24 cellular contexts compared by ENCODE assay signal in genomic region chr1:93810316-93810715, GRCh38.
DNase-seq lines count a peak whose midpoint lies in the region; ATAC-seq and TF ChIP-seq lines count a peak whose summit lies in the region.
"Had no signal": no experiment of that assay in that cellular context is flagged by ENCODE, and none has a peak within 500 bp of the region (broad histone marks: within the 10 kb centered on the region; RNA-seq: fewer than 3 reads in every experiment).

No MANE protein-coding gene starts in this region.

- peaks cover 0 to 11% (median 0%) of the 10 kb centered on the region in 4 donors for H3K9me3 ChIP-seq in stomach
- H3K9me3 ChIP-seq: neutrophil, psoas muscle had no signal

- H2BK120ac ChIP-seq in mesendoderm (ENCODE audit: low read depth, low read length): no peak overlapping the region

- H3K27me3 ChIP-seq in mesendoderm (ENCODE audit: insufficient read depth, low read length, poor library complexity) (no peaks in the 10 kb centered on the region), stomach (no peaks in the 10 kb centered on the region)
- H3K27me3 ChIP-seq: neutrophil had no signal

- in situ Hi-C loops in GM13977 (cut with MboI; ENCODE audit: low pct_unique_long_range_greater_than_20kb, low sequenced_read_pairs, unreplicated experiment): no loop called here
- in situ Hi-C loops in G401 (cut with HindIII; ENCODE audit: low sequenced_read_pairs): no loop called here

- TF ChIP-seq POLR2A in stomach (IDR thresholded peaks at IDR 0.05): no peak

- no peak overlapping the region for H3K9ac ChIP-seq in mesendoderm (ENCODE audit: low read length)

- H3K9me3 Mint-ChIP-seq in stimulated activated effector memory CD8-positive, alpha-beta T cell treated with anti-CD3 and anti-CD28 coated beads, Interleukin-12 subunit alpha, Interleukin-12 subunit beta, amount 100 ng/mL, for 72 hours: no peaks in the 10 kb centered on the region
- H3K9me3 Mint-ChIP-seq: activated naive CD4-positive, alpha-beta T cell treated with anti-CD3 and anti-CD28 coated beads, Interleukin-2, amount 10 ng/mL, durations not matched to agents 7 days and 5 days had no signal

- H3K4me3 ChIP-seq in AG10803 (ENCODE audit: low read length): no peak overlapping the region
- H3K4me3 ChIP-seq in mesendoderm (ENCODE audit: low read length): no peak overlapping the region
- H3K4me3 ChIP-seq in stomach: no peak overlapping the region
- H3K4me3 ChIP-seq: cardiac muscle cell, psoas muscle, skin epidermis had no signal

- H3K79me2 ChIP-seq in mesendoderm (ENCODE audit: control insufficient read depth, insufficient read depth, low read length): no peaks in the 10 kb centered on the region

- no peak overlapping the region for H4K8ac ChIP-seq in mesendoderm (ENCODE audit: low read depth, low read length)

- ATAC-seq in stimulated activated effector memory CD8-positive, alpha-beta T cell treated with anti-CD3 and anti-CD28 coated beads, Interleukin-12 subunit alpha, Interleukin-12 subunit beta, amount 100 ng/mL, for 72 hours: no peak
- ATAC-seq: activated CD8-positive, alpha-beta memory T cell treated with anti-CD3 and anti-CD28 coated beads, Interleukin-2, amount 10 ng/mL, durations not matched to agents 7 days and 5 days; HepG2 had no signal

- H3K18ac ChIP-seq in mesendoderm (ENCODE audit: low read length): peak overlapping the region; percentile 8

- H3K4ac ChIP-seq in mesendoderm (ENCODE audit: low read depth, low read length): no peak overlapping the region

- no peaks in the 10 kb centered on the region for H3K36me3 Mint-ChIP-seq in stimulated activated effector memory CD8-positive, alpha-beta T cell treated with anti-CD3 and anti-CD28 coated beads, Interleukin-12 subunit alpha, Interleukin-12 subunit beta, amount 100 ng/mL, for 72 hours
- H3K36me3 Mint-ChIP-seq: activated naive CD4-positive, alpha-beta T cell treated with anti-CD3 and anti-CD28 coated beads, Interleukin-2, amount 10 ng/mL, durations not matched to agents 7 days and 5 days had no signal

- H3K36me3 ChIP-seq in mesendoderm (ENCODE audit: control insufficient read depth, insufficient read depth, low read length) (no peaks in the 10 kb centered on the region), stomach (no peaks in the 10 kb centered on the region)
- H3K36me3 ChIP-seq: cardiac muscle cell, neutrophil had no signal

- TF ChIP-seq CTCF in AG10803 (conservative IDR thresholded peaks at IDR 0.05; ENCODE audit: low read length): no peak
- TF ChIP-seq CTCF in stomach (IDR thresholded peaks at IDR 0.05): no peak
- no peak for TF ChIP-seq CTCF in GM13977 (IDR thresholded peaks at IDR 0.05; ENCODE audit: extremely low read depth, insufficient read depth, missing control alignments)

- H3K4me3 Mint-ChIP-seq in stimulated activated effector memory CD8-positive, alpha-beta T cell treated with anti-CD3 and anti-CD28 coated beads, Interleukin-12 subunit alpha, Interleukin-12 subunit beta, amount 100 ng/mL, for 72 hours: no peak overlapping the region
- H3K4me3 Mint-ChIP-seq: activated CD8-positive, alpha-beta memory T cell treated with anti-CD3 and anti-CD28 coated beads, Interleukin-2, amount 10 ng/mL, durations not matched to agents 7 days and 5 days; activated naive CD4-positive, alpha-beta T cell treated with anti-CD3 and anti-CD28 coated beads, Interleukin-2, amount 10 ng/mL, durations not matched to agents 7 days and 5 days had no signal

- peaks cover 10% of the 10 kb centered on the region for H3K4me1 ChIP-seq in mesendoderm (ENCODE audit: control insufficient read depth, low read depth, low read length)
- H3K4me1 ChIP-seq in stomach: peaks cover 0 to 17% (median 5%) of the 10 kb centered on the region in 4 donors
- H3K4me1 ChIP-seq: psoas muscle had no signal

- no peak overlapping the region for H2BK15ac ChIP-seq in mesendoderm (replicated peaks; ENCODE audit: low read depth)

- no peak overlapping the region for H3K56ac ChIP-seq in mesendoderm (ENCODE audit: low read length)

- no peaks in the 10 kb centered on the region for H3K4me1 Mint-ChIP-seq in stimulated activated effector memory CD8-positive, alpha-beta T cell treated with anti-CD3 and anti-CD28 coated beads, Interleukin-12 subunit alpha, Interleukin-12 subunit beta, amount 100 ng/mL, for 72 hours
- H3K4me1 Mint-ChIP-seq: activated CD8-positive, alpha-beta memory T cell treated with anti-CD3 and anti-CD28 coated beads, Interleukin-2, amount 10 ng/mL, durations not matched to agents 7 days and 5 days; activated naive CD4-positive, alpha-beta T cell treated with anti-CD3 and anti-CD28 coated beads, Interleukin-2, amount 10 ng/mL, durations not matched to agents 7 days and 5 days had no signal

- intact Hi-C loops in stomach (cut with DNase I; ENCODE audit: low total_unique reads): loop anchor here (5.0 to 10.0 kb wide), 2 partner anchors 178 to 376 kb away; no protein-coding TSS in a partner anchor

- H2BK5ac ChIP-seq in mesendoderm (ENCODE audit: low read length): peak overlapping the region; percentile 1

- no peaks in the 10 kb centered on the region for H3K79me1 ChIP-seq in mesendoderm (ENCODE audit: low read length)

- TF ChIP-seq EP300 in stomach (IDR thresholded peaks at IDR 0.05): no peak

- WGBS in mesendoderm (ENCODE audit: extremely low coverage, insufficient coverage, low lambda C conversion rate): no CpG with 5 or more reads among the region's 3 CpGs
- WGBS in stomach, 5 donors: 80 to 88% (median 83%) methylated on average over 3 of the region's 3 CpGs

- H3K4me2 ChIP-seq in mesendoderm (ENCODE audit: low read length): no peak overlapping the region

- H3K23ac ChIP-seq in mesendoderm (ENCODE audit: low read length): no peak overlapping the region

- H4K5ac ChIP-seq in mesendoderm (ENCODE audit: low read length): no peak overlapping the region

- H2AK5ac ChIP-seq in mesendoderm (ENCODE audit: low read length): peak overlapping the region; percentile 17

- DNase-seq in AG10803 (ENCODE audit: low read depth) (peak; percentile 89), HT1080 (ENCODE audit: low read depth) (peak; percentile 60), amniotic epithelial cell (ENCODE audit: low read depth) (peak; percentile 35), mesendoderm (no peak), stomach (no peak), GM13977 (ENCODE audit: low spot score) (no peak), G401 (ENCODE audit: low spot score) (no peak)
- DNase-seq in stimulated activated effector memory CD8-positive, alpha-beta T cell treated with anti-CD3 and anti-CD28 coated beads, Interleukin-12 subunit alpha, Interleukin-12 subunit beta, amount 100 ng/mL, for 72 hours (ENCODE audit: low spot score in 2 of 2): no peak
- DNase-seq: activated CD4-positive, alpha-beta T cell treated with anti-CD3 and anti-CD28 coated beads for 48 hours; activated CD8-positive, alpha-beta memory T cell treated with anti-CD3 and anti-CD28 coated beads, Interleukin-2, amount 10 ng/mL, durations not matched to agents 7 days and 5 days; activated naive CD4-positive, alpha-beta T cell treated with anti-CD3 and anti-CD28 coated beads, Interleukin-2, amount 10 ng/mL, durations not matched to agents 7 days and 5 days; DMS79 treated with DMSO at 0.1 percent for 48 hours; head of caudate nucleus; NCI-H1048; NCI-H187; NCI-H526 treated with DMSO at 0.1 percent for 48 hours; trophoblast cell had no signal

- H3K27ac ChIP-seq in mesendoderm (ENCODE audit: low read depth, low read length): no peak overlapping the region
- no peak overlapping the region for H3K27ac ChIP-seq in stomach
- H3K27ac ChIP-seq: C4-2B, cardiac muscle cell, neutrophil, psoas muscle, VCaP had no signal

- no peak overlapping the region for H3K27ac Mint-ChIP-seq in stimulated activated effector memory CD8-positive, alpha-beta T cell treated with anti-CD3 and anti-CD28 coated beads, Interleukin-12 subunit alpha, Interleukin-12 subunit beta, amount 100 ng/mL, for 72 hours
- H3K27ac Mint-ChIP-seq: activated CD8-positive, alpha-beta memory T cell treated with anti-CD3 and anti-CD28 coated beads, Interleukin-2, amount 10 ng/mL, durations not matched to agents 7 days and 5 days; activated naive CD4-positive, alpha-beta T cell treated with anti-CD3 and anti-CD28 coated beads, Interleukin-2, amount 10 ng/mL, durations not matched to agents 7 days and 5 days had no signal

Comparison
In these comparisons a context has a peak if more than half of its experiments do, and no peak if none do; other contexts are left out.
1. DNase-seq: peak in AG10803 (single experiment), HT1080 (single experiment) and amniotic epithelial cell (single experiment); none in mesendoderm (single experiment), stomach (single experiment), GM13977 (single experiment), G401 (single experiment) and stimulated activated effector memory CD8-positive, alpha-beta T cell treated with anti-CD3 and anti-CD28 coated beads, Interleukin-12 subunit alpha, Interleukin-12 subunit beta, amount 100 ng/mL, for 72 hours (0 of 2).